Comparison of ENCODE assay signal across 25 cellular contexts in genomic region chr5:41844502-41844901, GRCh38.
"Had no signal": no experiment of that assay in that cellular context is flagged by ENCODE, and none has a peak within 500 bp of the region (broad histone marks: within the 10 kb centered on the region; RNA-seq: fewer than 3 reads in every experiment).

No MANE protein-coding gene starts in this region.

- H3K4me3 ChIP-seq: pancreas, prostate gland, right atrium auricular region, right lobe of liver, sigmoid colon, stomach, thoracic aorta, thyroid gland, tibial nerve, upper lobe of left lung, vagina had no signal

- H3K4me1 ChIP-seq: pancreas, prostate gland, right atrium auricular region, right lobe of liver, stomach, thyroid gland, upper lobe of left lung had no signal

- H3K27me3 ChIP-seq: neutrophil, pancreas, right atrium auricular region, right lobe of liver, sigmoid colon, stomach, thyroid gland, tibial nerve, upper lobe of left lung, vagina had no signal

- H3K9me3 ChIP-seq: neutrophil, pancreas, prostate gland, right atrium auricular region, right lobe of liver, sigmoid colon, stomach, thoracic aorta, thyroid gland, tibial nerve, upper lobe of left lung, vagina had no signal

- H3K36me3 ChIP-seq: pancreas, prostate gland, right lobe of liver had no signal

- H3K27ac ChIP-seq: neutrophil, pancreas, prostate gland, right atrium auricular region, right lobe of liver, sigmoid colon, stomach, thyroid gland, tibial nerve, upper lobe of left lung, vagina had no signal

- DNase-seq: nephron progenitor cell; nucleus accumbens; pancreas; retina; right lobe of liver; sigmoid colon; small intestine; stimulated activated CD4-positive, alpha-beta T cell treated with anti-CD3 and anti-CD28 coated beads, Interleukin-15, amount 100 ng/mL, for 24 hours; stimulated activated CD4-positive, alpha-beta T cell treated with anti-CD3 and anti-CD28 coated beads, Interleukin-2, amount 100 ng/mL, for 24 hours; stimulated activated CD4-positive, alpha-beta T cell treated with anti-CD3 and anti-CD28 coated beads, Interleukin-2, amount 100 ng/mL, for 48 hours; stimulated activated CD4-positive, alpha-beta T cell treated with anti-CD3 and anti-CD28 coated beads, Interleukin-4, amount 100 ng/mL, for 24 hours; stimulated activated naive B cell treated with anti-CD40 and anti-IgM and Interleukin-4, amounts not matched to agents 10 μg/mL and 1 μg/mL and 100 μg/mL, for 72 hours; stimulated activated naive CD4-positive, alpha-beta T cell treated with Interleukin-2 at 50 U/mL for 16 hours; stomach; thyroid gland; trophoblast cell; upper lobe of left lung had no signal

- ATAC-seq: natural killer cell treated with Interleukin-12 subunit alpha and Interleukin-12 subunit beta and Interleukin-15 and Interleukin-18, amount 100 ng/mL, for 72 hours; pancreas; right lobe of liver; stimulated activated effector memory CD8-positive, alpha-beta T cell treated with anti-CD3 and anti-CD28 coated beads, Interleukin-12 subunit alpha, Interleukin-12 subunit beta, amount 100 ng/mL, for 72 hours; stimulated activated naive B cell treated with anti-CD40 and anti-IgM and Interleukin-4, amounts not matched to agents 10 μg/mL and 1 μg/mL and 100 μg/mL, for 72 hours had no signal
